Comparison of ENCODE assay signal across 9 cellular contexts in the genomic region with DNA sequence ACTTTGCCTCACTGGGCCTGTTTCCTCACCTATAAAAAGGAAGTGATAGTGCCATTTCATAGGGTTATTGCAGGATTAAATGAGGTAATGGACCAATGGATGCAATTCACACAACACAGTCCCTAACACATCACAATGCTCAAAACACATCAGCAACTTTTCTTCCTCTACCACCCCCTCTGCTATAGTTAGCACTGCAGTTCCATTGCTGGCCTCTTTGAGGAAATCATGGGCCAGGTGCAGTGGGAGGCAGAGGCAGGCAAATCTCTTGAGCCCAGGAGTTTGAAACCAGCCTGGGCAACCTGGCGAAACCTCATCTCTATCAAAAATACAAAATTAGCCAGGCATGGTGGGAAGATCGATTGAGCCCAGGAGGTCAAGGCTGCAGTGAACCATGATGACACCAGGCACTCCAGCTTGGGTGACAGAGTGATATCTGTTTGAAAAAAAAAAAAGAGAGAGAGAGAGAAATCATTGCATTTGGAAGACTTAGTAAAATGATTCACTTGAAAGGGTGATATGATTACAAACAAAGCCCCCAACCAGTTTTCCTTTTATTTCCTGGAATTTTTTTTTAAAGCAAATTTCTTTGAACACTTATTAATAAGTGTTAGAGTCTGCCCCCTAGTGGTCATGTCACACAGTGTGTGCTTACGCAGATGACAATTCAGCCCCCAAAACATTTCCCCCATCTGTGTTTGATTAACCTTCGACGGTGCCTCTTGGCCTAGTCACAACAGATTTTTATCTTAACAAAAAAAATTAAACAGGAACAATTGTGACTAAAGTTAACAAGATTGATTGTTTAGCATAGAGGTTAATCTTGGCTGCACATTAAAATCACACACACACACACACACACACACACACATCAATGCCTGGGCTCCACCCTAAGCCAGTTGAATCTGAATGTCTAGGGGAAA.
DNase-seq lines count a peak whose midpoint lies in the region; ATAC-seq, FAIRE-seq and TF ChIP-seq lines count a peak whose summit lies in the region.
"Had no signal": no experiment of that assay in that cellular context is flagged by ENCODE, and none has a peak within 500 bp of the region (broad histone marks: within the 10 kb centered on the region; RNA-seq: fewer than 3 reads in every experiment).

No MANE protein-coding gene starts in this region.

- WGBS in right lobe of liver (ENCODE audit: insufficient coverage, low coverage, low lambda C conversion rate, missing lambda C conversion rate) = 8% methylated on average over 5 of the region's 5 CpGs
- WGBS in tibial nerve, 2 donors = 27 to 35% methylated on average over 5 of the region's 5 CpGs

- intact Hi-C loops in right lobe of liver (cut with DNase I) = no loop called here

- H3K9me3 ChIP-seq in right lobe of liver (no peaks in the 10 kb centered on the region), tibial nerve (no peaks in the 10 kb centered on the region)

- POLR2A ChIA-PET in GM10248 (lab: Yijun Ruan, JAX) = no interaction called here

- TF ChIP-seq CTCF in GM10248 (IDR thresholded peaks at IDR 0.05; ENCODE audit: control extremely low read depth, extremely low read depth, low read depth, missing control alignments) (peak; percentile 72), right lobe of liver (IDR thresholded peaks at IDR 0.05) (peak; percentile 37 to 77 (median 74)), tibial nerve (IDR thresholded peaks at IDR 0.05) (peak; percentile 19 to 66 (median 51))

- H3K27me3 Mint-ChIP-seq in central memory CD8-positive, alpha-beta T cell = peaks cover 66% of the 10 kb centered on the region

- H3K36me3 ChIP-seq in right lobe of liver (no peaks in the 10 kb centered on the region), tibial nerve (no peaks in the 10 kb centered on the region)

- H3K27ac Mint-ChIP-seq in central memory CD8-positive, alpha-beta T cell (ENCODE audit: low read depth) = no peak overlapping the region

- H3K9me3 Mint-ChIP-seq in central memory CD8-positive, alpha-beta T cell = no peaks in the 10 kb centered on the region

- ATAC-seq in HG03442 (IDR thresholded peaks at IDR 0.05; ENCODE audit: unreplicated experiment) = peak; percentile 53
- peak; percentile 40 for ATAC-seq in central memory CD8-positive, alpha-beta T cell (replicated peaks; ENCODE audit: extremely low read depth, poor library complexity, severe bottlenecking)
- ATAC-seq in right lobe of liver = peak; percentile 54 to 79 (median 66)

- no peak for TF ChIP-seq EP300 in tibial nerve (IDR thresholded peaks at IDR 0.05)

- no peaks in the 10 kb centered on the region for H3K4me1 Mint-ChIP-seq in central memory CD8-positive, alpha-beta T cell

- H3K4me3 ChIP-seq in right lobe of liver = no peak overlapping the region
- no peak overlapping the region for H3K4me3 ChIP-seq in tibial nerve

- FAIRE-seq in RCC 7860 (lab: Jason Lieb, UNC) = no peak
- FAIRE-seq: islet of Langerhans had no signal

- H3K36me3 Mint-ChIP-seq in central memory CD8-positive, alpha-beta T cell (ENCODE audit: insufficient read depth) = no peaks in the 10 kb centered on the region

- no peak overlapping the region for H3K4me3 Mint-ChIP-seq in central memory CD8-positive, alpha-beta T cell

- DNase-seq in AG08395 (ENCODE audit: low spot score) = peak; percentile 28
- DNase-seq in GM10248 (ENCODE audit: extremely low spot score) = peak; percentile 46
- peak; percentile 9 for DNase-seq in RCC 7860 (ENCODE audit: low spot score)
- DNase-seq in central memory CD8-positive, alpha-beta T cell (ENCODE audit: low spot score in 2 of 2) = no peak
- peak in 1 of 3 donors; percentile 21 for DNase-seq in right lobe of liver
- peak in 1 of 2 donors; percentile 43 for DNase-seq in tibial nerve (ENCODE audit: low spot score in 2 of 2)
- no peak for DNase-seq in NCI-H524 treated with DMSO at 0.1 percent for 48 hours (lab: John Stamatoyannopoulos, UW)

- TF ChIP-seq POLR2A in right lobe of liver (IDR thresholded peaks at IDR 0.05) (no peak), tibial nerve (IDR thresholded peaks at IDR 0.05) (no peak)

- H3K4me1 ChIP-seq in right lobe of liver = peaks cover 0 to 6% (median 0%) of the 10 kb centered on the region in 4 donors
- H3K4me1 ChIP-seq in tibial nerve = no peaks in the 10 kb centered on the region

- H3K27me3 ChIP-seq in right lobe of liver (no peaks in the 10 kb centered on the region), tibial nerve (no peaks in the 10 kb centered on the region)

- H3K27ac ChIP-seq in right lobe of liver = no peak overlapping the region
- H3K27ac ChIP-seq in tibial nerve = no peak overlapping the region

- CTCF ChIA-PET in GM10248 (lab: Yijun Ruan, JAX) = interaction anchor here (0.6 to 5.0 kb wide), 16 partner anchors 8 to 76 kb away, joined by 3 to 20 read pairs (median 5); no protein-coding TSS in a partner anchor

Comparison
In these comparisons a context has a peak if more than half of its experiments do, and no peak if none do; other contexts are left out.
1. DNase-seq: peak in AG08395 (single experiment), GM10248 (single experiment) and RCC 7860 (single experiment); none in central memory CD8-positive, alpha-beta T cell (0 of 2) and NCI-H524 treated with DMSO at 0.1 percent for 48 hours (single experiment).
2. Peak in every context shown above with its lines, with median percentiles within 50 percentile points of each other: CTCF ChIP-seq and ATAC-seq.